In the genomic region with DNA sequence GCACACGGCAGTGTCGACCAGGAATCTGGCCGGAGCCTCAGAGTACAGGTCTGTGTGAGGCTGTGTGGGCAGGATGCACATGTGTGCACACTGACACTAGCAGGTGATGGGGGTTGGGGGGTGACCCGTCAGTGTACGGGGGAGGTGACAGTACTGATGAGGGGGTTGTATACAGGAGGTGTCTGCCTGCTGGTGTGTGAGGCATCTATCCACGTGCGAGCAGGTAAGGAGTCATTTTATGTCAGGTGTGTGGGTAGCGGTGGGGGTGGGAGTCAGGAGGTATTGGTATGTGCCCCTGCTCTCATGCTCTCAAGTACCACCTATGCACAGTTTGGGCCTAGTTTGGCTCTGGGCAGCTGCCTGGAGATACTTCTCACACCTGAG, we compare ENCODE assay signal across 19 cellular contexts.
"Had no signal": no experiment of that assay in that cellular context is flagged by ENCODE, and none has a peak within 500 bp of the region (broad histone marks: within the 10 kb centered on the region; RNA-seq: fewer than 3 reads in every experiment).

No MANE protein-coding gene starts in this region.

- H3K4me3 ChIP-seq: coronary artery, lung, ovary, right atrium auricular region, stomach, thoracic aorta, transverse colon had no signal

- H3K36me3 Mint-ChIP-seq: naive thymus-derived CD4-positive, alpha-beta T cell had no signal

- H3K27me3 ChIP-seq: foreskin keratinocyte, ovary, right atrium auricular region had no signal

- H3K4me3 Mint-ChIP-seq: endodermal cell; naive thymus-derived CD4-positive, alpha-beta T cell had no signal

- ATAC-seq: foreskin keratinocyte; left colon; left ventricle myocardium superior; naive thymus-derived CD4-positive, alpha-beta T cell had no signal

- H3K36me3 ChIP-seq: ovary, right atrium auricular region, stomach, thoracic aorta, transverse colon had no signal

- H3K27ac Mint-ChIP-seq: endodermal cell; naive thymus-derived CD4-positive, alpha-beta T cell had no signal

- H3K9me3 ChIP-seq: ovary, right atrium auricular region, stomach, thoracic aorta, transverse colon had no signal

- H3K4me1 ChIP-seq: foreskin keratinocyte had no signal

- FAIRE-seq: endothelial cell of umbilical vein, small intestine had no signal

- DNase-seq: effector CD4-positive, alpha-beta T cell; erythroblast; foreskin keratinocyte; left colon; left ventricle myocardium superior; mesendoderm; naive thymus-derived CD4-positive, alpha-beta T cell; small intestine; stimulated activated CD4-positive, alpha-beta T cell treated with anti-CD3 and anti-CD28 coated beads, Interleukin-12 subunit alpha, Interleukin-12 subunit beta, amount 100 ng/mL, for 4 hours; stimulated activated naive CD4-positive, alpha-beta T cell; stomach; transverse colon had no signal

- H3K27ac ChIP-seq: coronary artery, foreskin keratinocyte, ovary, right atrium auricular region, stomach, thoracic aorta, transverse colon had no signal
